Comparison of ENCODE assay signal across 17 cellular contexts in genomic region chr15:89461386-89461785, GRCh38. TPM values are rescaled to one million over a fixed set of nuclear protein-coding genes. Genes with fewer than 3 reads are reported as not detected.
DNase-seq lines count a peak whose midpoint lies in the region; ATAC-seq and TF ChIP-seq lines count a peak whose summit lies in the region.
"Had no signal": no experiment of that assay in that cellular context is flagged by ENCODE, and none has a peak within 500 bp of the region (broad histone marks: within the 10 kb centered on the region; RNA-seq: fewer than 3 reads in every experiment).

No MANE protein-coding gene starts in this region.

- no peak overlapping the region for H3K9ac ChIP-seq in liver (ENCODE audit: low read depth in 1 of 2, low read length in 2 of 2)
- H3K9ac ChIP-seq: BLaER1 treated with 17β-estradiol and CSF1 and Interleukin-3, amounts not matched to agents 10 nM and 100 nM had no signal

- H3K4me1 ChIP-seq in body of pancreas (peaks cover 62% of the 10 kb centered on the region), liver (ENCODE audit: control insufficient read depth in 4 of 4, insufficient read depth in 4 of 4, low read length in 3 of 4) (peaks cover 16 to 70% (median 55%) of the 10 kb centered on the region in 4 donors)
- H3K4me1 ChIP-seq: BLaER1 treated with 17β-estradiol and CSF1 and Interleukin-3, amounts not matched to agents 10 nM and 100 nM; HAP-1 had no signal

- intact Hi-C loops in body of pancreas (cut with DNase I) = no loop called here

- no peak for TF ChIP-seq POLR2A in body of pancreas (IDR thresholded peaks at IDR 0.05)

- peak overlapping the region; percentile 32 for H3K27ac Mint-ChIP-seq in stimulated activated effector memory CD8-positive, alpha-beta T cell treated with anti-CD3 and anti-CD28 coated beads, Interleukin-12 subunit alpha, Interleukin-12 subunit beta, amount 100 ng/mL, for 72 hours
- H3K27ac Mint-ChIP-seq in immature natural killer cell = no peak overlapping the region
- H3K27ac Mint-ChIP-seq: CD4-positive, CD25-positive, alpha-beta regulatory T cell had no signal

- H3K36me3 Mint-ChIP-seq in stimulated activated effector memory CD8-positive, alpha-beta T cell treated with anti-CD3 and anti-CD28 coated beads, Interleukin-12 subunit alpha, Interleukin-12 subunit beta, amount 100 ng/mL, for 72 hours = no peaks in the 10 kb centered on the region
- peaks cover 0 to 4% (median 0%) of the 10 kb centered on the region in 3 donors for H3K36me3 Mint-ChIP-seq in immature natural killer cell
- H3K36me3 Mint-ChIP-seq: CD4-positive, CD25-positive, alpha-beta regulatory T cell had no signal

- H3K4me3 Mint-ChIP-seq in stimulated activated effector memory CD8-positive, alpha-beta T cell treated with anti-CD3 and anti-CD28 coated beads, Interleukin-12 subunit alpha, Interleukin-12 subunit beta, amount 100 ng/mL, for 72 hours = no peak overlapping the region
- no peak overlapping the region for H3K4me3 Mint-ChIP-seq in immature natural killer cell
- H3K4me3 Mint-ChIP-seq: CD4-positive, CD25-positive, alpha-beta regulatory T cell had no signal

- H3K27ac ChIP-seq in body of pancreas (peak overlapping the region; percentile 12 to 88 (median 75)), liver (ENCODE audit: low read depth in 1 of 2, low read length in 2 of 2) (peak overlapping the region; percentile 16 to 65)
- H3K27ac ChIP-seq: BLaER1 treated with 17β-estradiol and CSF1 and Interleukin-3, amounts not matched to agents 10 nM and 100 nM had no signal

- ATAC-seq in body of pancreas (no peak), HG02571 (IDR thresholded peaks at IDR 0.05; ENCODE audit: unreplicated experiment) (no peak)
- no peak for ATAC-seq in stimulated activated effector memory CD8-positive, alpha-beta T cell treated with anti-CD3 and anti-CD28 coated beads, Interleukin-12 subunit alpha, Interleukin-12 subunit beta, amount 100 ng/mL, for 72 hours

- TF ChIP-seq RAD21 in liver (IDR thresholded peaks at IDR 0.05) = no peak

- TF ChIP-seq CTCF in body of pancreas (IDR thresholded peaks at IDR 0.05) (no peak), liver (IDR thresholded peaks at IDR 0.05; ENCODE audit: low read depth, low read length, missing input control) (no peak)

- peaks cover 0 to 10% (median 9%) of the 10 kb centered on the region in 3 donors for H3K27me3 Mint-ChIP-seq in immature natural killer cell (ENCODE audit: low read depth in 3 of 3)

- H3K27me3 ChIP-seq in body of pancreas = no peaks in the 10 kb centered on the region
- H3K27me3 ChIP-seq in liver (ENCODE audit: control insufficient read depth in 4 of 4, insufficient read depth in 4 of 4, low read length in 3 of 4) = no peaks in the 10 kb centered on the region
- H3K27me3 ChIP-seq: BLaER1 treated with 17β-estradiol and CSF1 and Interleukin-3, amounts not matched to agents 10 nM and 100 nM had no signal

- H3K4me3 ChIP-seq in body of pancreas = no peak overlapping the region
- no peak overlapping the region for H3K4me3 ChIP-seq in liver (ENCODE audit: low read depth in 1 of 3, low read length in 3 of 3)
- H3K4me3 ChIP-seq: BLaER1 treated with 17β-estradiol and CSF1 and Interleukin-3, amounts not matched to agents 10 nM and 100 nM; HAP-1 had no signal

- H3K4me1 Mint-ChIP-seq in stimulated activated effector memory CD8-positive, alpha-beta T cell treated with anti-CD3 and anti-CD28 coated beads, Interleukin-12 subunit alpha, Interleukin-12 subunit beta, amount 100 ng/mL, for 72 hours = peaks cover 13% of the 10 kb centered on the region
- H3K4me1 Mint-ChIP-seq in immature natural killer cell = peaks cover 1 to 6% of the 10 kb centered on the region in 2 donors
- H3K4me1 Mint-ChIP-seq: CD4-positive, CD25-positive, alpha-beta regulatory T cell had no signal

- H3K36me3 ChIP-seq in body of pancreas (replicated peaks in 1 of 2; ENCODE audit: insufficient read depth in 1 of 2, low read depth in 2 of 2) = no peaks in the 10 kb centered on the region
- H3K36me3 ChIP-seq in liver (ENCODE audit: control insufficient read depth in 4 of 4, insufficient read depth in 3 of 4, low read depth in 1 of 4, low read length in 3 of 4) = no peaks in the 10 kb centered on the region
- H3K36me3 ChIP-seq: BLaER1 treated with 17β-estradiol and CSF1 and Interleukin-3, amounts not matched to agents 10 nM and 100 nM; HAP-1 had no signal

- WGBS in body of pancreas, 2 donors = 57 to 76% methylated on average over 4 of the region's 4 CpGs
- 90% methylated on average over 4 of the region's 4 CpGs for WGBS in liver

- H3K9me3 ChIP-seq in body of pancreas = no peaks in the 10 kb centered on the region
- peaks cover 0 to 3% (median 0%) of the 10 kb centered on the region in 4 donors for H3K9me3 ChIP-seq in liver (ENCODE audit: control insufficient read depth in 4 of 4, low read length in 3 of 4)
- H3K9me3 ChIP-seq: HAP-1 had no signal

- H3K9me3 Mint-ChIP-seq in stimulated activated effector memory CD8-positive, alpha-beta T cell treated with anti-CD3 and anti-CD28 coated beads, Interleukin-12 subunit alpha, Interleukin-12 subunit beta, amount 100 ng/mL, for 72 hours = no peaks in the 10 kb centered on the region
- peaks cover 0 to 4% (median 0%) of the 10 kb centered on the region in 6 donors for H3K9me3 Mint-ChIP-seq in immature natural killer cell

- DNase-seq in NCI-H82 (lab: John Stamatoyannopoulos, UW) (peak; percentile 95), body of pancreas (no peak), SKM-1 (lab: John Stamatoyannopoulos, UW; ENCODE audit: unreplicated experiment) (no peak), immature natural killer cell (no peak)
- DNase-seq in stimulated activated effector memory CD8-positive, alpha-beta T cell treated with anti-CD3 and anti-CD28 coated beads, Interleukin-12 subunit alpha, Interleukin-12 subunit beta, amount 100 ng/mL, for 72 hours (ENCODE audit: low spot score in 2 of 2) = no peak
- DNase-seq: ACHN; Calu3; CD4-positive, CD25-positive, alpha-beta regulatory T cell; DMS79 treated with DMSO at 0.1 percent for 48 hours; EL; GDM1; GOT3 had no signal

TF ChIP-seq in liver, 16 proteins besides CTCF, POLR2A, EP300 and RAD21:
- TF ChIP-seq MAX (IDR thresholded peaks at IDR 0.05) = no peak
- TF ChIP-seq SP1 (IDR thresholded peaks at IDR 0.05) = no peak
- no peak for TF ChIP-seq HNF4A (conservative IDR thresholded peaks at IDR 0.05)
- TF ChIP-seq GABPA (IDR thresholded peaks at IDR 0.05 in 1 of 2, conservative IDR thresholded peaks at IDR 0.05 in 1 of 2) = no peak
- no peak for TF ChIP-seq FOXA1 (IDR thresholded peaks at IDR 0.05)
- no peak for TF ChIP-seq YY1 (IDR thresholded peaks at IDR 0.05)
- TF ChIP-seq ATF3 (IDR thresholded peaks at IDR 0.05) = no peak

RNA-seq across cellular contexts. Expression of gene RHCG, which starts 35.0 kb away (rescaled TPM):
- under 1 TPM in 1 of 2 donors, not detected in 1; 0.52 TPM for total RNA-seq in body of pancreas
- total RNA-seq in liver = under 1 TPM; 0.08 to 0.19 TPM
- under 1 TPM; 0.14 to 0.15 TPM for polyA plus RNA-seq in liver
- not detected for polyA plus RNA-seq in immature natural killer cell
- total RNA-seq: A172; CD4-positive, CD25-positive, alpha-beta regulatory T cell had no signal
- polyA plus RNA-seq: CD4-positive, CD25-positive, alpha-beta regulatory T cell had no signal
